ENCODE assay signal across 8 cellular contexts in genomic region chr7:142303650-142304049, GRCh38. TPM values are rescaled to one million over a fixed set of nuclear protein-coding genes. Genes with fewer than 3 reads are reported as not detected.
DNase-seq lines count a peak whose midpoint lies in the region; ATAC-seq and TF ChIP-seq lines count a peak whose summit lies in the region.

No MANE protein-coding gene starts in this region.

- no peak overlapping the region for H3K27ac ChIP-seq in CD4-positive, alpha-beta memory T cell (ENCODE audit: low read depth, low read length)
- no peak overlapping the region for H3K27ac ChIP-seq in Panc1 (ENCODE audit: low read length)
- no peak overlapping the region for H3K27ac ChIP-seq in hepatocyte

- H3K4me1 ChIP-seq in CD4-positive, alpha-beta memory T cell (ENCODE audit: insufficient read depth, low read length) = peaks cover 8% of the 10 kb centered on the region
- no peaks in the 10 kb centered on the region for H3K4me1 ChIP-seq in Panc1 (ENCODE audit: control insufficient read depth, insufficient read depth, low read length)
- H3K4me1 ChIP-seq in hepatocyte (ENCODE audit: insufficient read depth) = no peaks in the 10 kb centered on the region

- peaks cover 9% of the 10 kb centered on the region in 2 donors for H3K27me3 Mint-ChIP-seq in CD4-positive, alpha-beta memory T cell

- no peak overlapping the region for H2AFZ ChIP-seq in hepatocyte

- no peaks in the 10 kb centered on the region for H3K9me2 ChIP-seq in hepatocyte (replicated peaks; ENCODE audit: insufficient read depth)

- in situ Hi-C loops in Panc1 (cut with HindIII; ENCODE audit: low pct_unique_long_range_greater_than_20kb, low sequenced_read_pairs) = no loop called here

- no peaks in the 10 kb centered on the region for H4K20me1 ChIP-seq in hepatocyte (ENCODE audit: insufficient read depth, poor library complexity, severe bottlenecking)

- CTCF ChIA-PET in CD4-positive, alpha-beta memory T cell (lab: Charles Lee; ENCODE audit: partially characterized antibody) = interaction anchor here (0.6 to 6.1 kb wide), 20 partner anchors 13 to 912 kb away, joined by 3 to 104 read pairs (median 6); no protein-coding TSS in a partner anchor
- CTCF ChIA-PET in Panc1 (lab: Charles Lee) = no interaction called here

- peak overlapping the region in 4 of 8 donors; percentile 15 to 72 (median 28) for H3K4me3 Mint-ChIP-seq in CD4-positive, alpha-beta memory T cell

- no peaks in the 10 kb centered on the region for H3K36me3 ChIP-seq in CD4-positive, alpha-beta memory T cell (ENCODE audit: insufficient read depth, low read length)
- H3K36me3 ChIP-seq in Panc1 (ENCODE audit: control insufficient read depth, insufficient read depth, low read length) = no peaks in the 10 kb centered on the region
- H3K36me3 ChIP-seq in hepatocyte (replicated peaks; ENCODE audit: insufficient read depth, low read depth) = no peaks in the 10 kb centered on the region

- H3K4me3 ChIP-seq in CD4-positive, alpha-beta memory T cell (ENCODE audit: low read length in 2 of 2) = no peak overlapping the region
- H3K4me3 ChIP-seq in Panc1 (ENCODE audit: low read depth in 2 of 2, low read length in 2 of 2) = no peak overlapping the region
- no peak overlapping the region for H3K4me3 ChIP-seq in hepatocyte

- peak in 4 of 5 donors; percentile 31 to 54 (median 42) for DNase-seq in CD4-positive, alpha-beta memory T cell
- no peak for DNase-seq in Panc1 (ENCODE audit: low read depth, low spot score)
- peak; percentile 45 for DNase-seq in hepatocyte (ENCODE audit: low spot score)
- no peak for DNase-seq in NCI-H1048 (lab: John Stamatoyannopoulos, UW)
- no peak for DNase-seq in 8988T

- H3K9me3 Mint-ChIP-seq in CD4-positive, alpha-beta memory T cell = peaks cover 0 to 2% (median 0%) of the 10 kb centered on the region in 8 donors

- ATAC-seq in GM19463 (IDR thresholded peaks at IDR 0.05; ENCODE audit: unreplicated experiment) = peak; percentile 49
- ATAC-seq in Panc1 = peak; percentile 66; the same call in 1 of the 2 replicates
- ATAC-seq in HG03460 (IDR thresholded peaks at IDR 0.05; ENCODE audit: unreplicated experiment) = no peak
- no peak for ATAC-seq in GM18502 (IDR thresholded peaks at IDR 0.05; ENCODE audit: poor library complexity, unreplicated experiment)

- H3K27me3 ChIP-seq in CD4-positive, alpha-beta memory T cell (ENCODE audit: insufficient read depth, low read length) = no peaks in the 10 kb centered on the region
- H3K27me3 ChIP-seq in Panc1 (ENCODE audit: control insufficient read depth, insufficient read depth, low read length) (no peaks in the 10 kb centered on the region), hepatocyte (peaks cover 3% of the 10 kb centered on the region)

- H3K79me2 ChIP-seq in hepatocyte = no peaks in the 10 kb centered on the region

- H3K36me3 Mint-ChIP-seq in CD4-positive, alpha-beta memory T cell = no peaks in the 10 kb centered on the region

- WGBS in hepatocyte (ENCODE audit: low lambda C conversion rate, missing lambda C conversion rate) = 19% methylated on average over 2 of the region's 2 CpGs

- intact Hi-C loops in CD4-positive, alpha-beta memory T cell (cut with micrococcal nuclease) = loop anchor here (1.0 to 2.0 kb wide), 4 partner anchors 327 to 911 kb away; no protein-coding TSS in a partner anchor
- intact Hi-C loops in Panc1 (cut with micrococcal nuclease; ENCODE audit: unreplicated experiment) = no loop called here

- H3K27ac Mint-ChIP-seq in CD4-positive, alpha-beta memory T cell = peak overlapping the region in 5 of 7 donors; percentile 5 to 68 (median 25)

- H3K4me2 ChIP-seq in hepatocyte = no peak overlapping the region

- peak; percentile 40 for TF ChIP-seq CTCF in Panc1 (IDR thresholded peaks at IDR 0.05)
- TF ChIP-seq CTCF in hepatocyte (IDR thresholded peaks at IDR 0.05; ENCODE audit: poor library complexity) = peak; percentile 31

- POLR2A ChIA-PET in CD4-positive, alpha-beta memory T cell (lab: Charles Lee; ENCODE audit: partially characterized antibody) = interaction anchor here (0.9 to 7.5 kb wide), 6 partner anchors 10 to 506 kb away, joined by 4 to 111 read pairs (median 14); no protein-coding TSS in a partner anchor
- POLR2A ChIA-PET in Panc1 (lab: Charles Lee) = no interaction called here

- peaks cover 13 to 28% (median 19%) of the 10 kb centered on the region in 4 donors for H3K4me1 Mint-ChIP-seq in CD4-positive, alpha-beta memory T cell

- no TSS peak for BruUV-seq in Panc1 (replicated peaks; lab: Mats Ljungman, UMichigan)

- no peaks in the 10 kb centered on the region for H3K9me3 ChIP-seq in CD4-positive, alpha-beta memory T cell (ENCODE audit: control insufficient read depth in 1 of 2, low read length in 2 of 2)
- no peaks in the 10 kb centered on the region for H3K9me3 ChIP-seq in Panc1 (ENCODE audit: control insufficient read depth, insufficient read depth, low read depth, low read length)
- H3K9me3 ChIP-seq in hepatocyte (ENCODE audit: low read depth) = no peaks in the 10 kb centered on the region

RNA-seq across cellular contexts. Expression of gene PRSS58, which starts 45.8 kb away (rescaled TPM):
- total RNA-seq in CD4-positive, alpha-beta memory T cell = not detected
- not detected for polyA plus RNA-seq in CD4-positive, alpha-beta memory T cell
- not detected for total RNA-seq in Panc1 (2021; ENCODE audit: unreplicated experiment)
- not detected for polyA plus RNA-seq in Panc1 (2012; ENCODE audit: insufficient read length)
- not detected in 2 replicates for total RNA-seq in hepatocyte
- not detected in 2 replicates for polyA plus RNA-seq in hepatocyte

Comparison
In these comparisons a context has a peak if more than half of its experiments do, and no peak if none do; other contexts are left out.
1. DNase-seq: peak in CD4-positive, alpha-beta memory T cell (4 of 5) and hepatocyte (single experiment); none in Panc1 (single experiment), NCI-H1048 (single experiment) and 8988T (single experiment).
2. ATAC-seq: peak in GM19463 (single experiment) and Panc1 (single experiment); none in HG03460 (single experiment) and GM18502 (single experiment).